1 cellular context compared by ENCODE assay signal in the genomic region with DNA sequence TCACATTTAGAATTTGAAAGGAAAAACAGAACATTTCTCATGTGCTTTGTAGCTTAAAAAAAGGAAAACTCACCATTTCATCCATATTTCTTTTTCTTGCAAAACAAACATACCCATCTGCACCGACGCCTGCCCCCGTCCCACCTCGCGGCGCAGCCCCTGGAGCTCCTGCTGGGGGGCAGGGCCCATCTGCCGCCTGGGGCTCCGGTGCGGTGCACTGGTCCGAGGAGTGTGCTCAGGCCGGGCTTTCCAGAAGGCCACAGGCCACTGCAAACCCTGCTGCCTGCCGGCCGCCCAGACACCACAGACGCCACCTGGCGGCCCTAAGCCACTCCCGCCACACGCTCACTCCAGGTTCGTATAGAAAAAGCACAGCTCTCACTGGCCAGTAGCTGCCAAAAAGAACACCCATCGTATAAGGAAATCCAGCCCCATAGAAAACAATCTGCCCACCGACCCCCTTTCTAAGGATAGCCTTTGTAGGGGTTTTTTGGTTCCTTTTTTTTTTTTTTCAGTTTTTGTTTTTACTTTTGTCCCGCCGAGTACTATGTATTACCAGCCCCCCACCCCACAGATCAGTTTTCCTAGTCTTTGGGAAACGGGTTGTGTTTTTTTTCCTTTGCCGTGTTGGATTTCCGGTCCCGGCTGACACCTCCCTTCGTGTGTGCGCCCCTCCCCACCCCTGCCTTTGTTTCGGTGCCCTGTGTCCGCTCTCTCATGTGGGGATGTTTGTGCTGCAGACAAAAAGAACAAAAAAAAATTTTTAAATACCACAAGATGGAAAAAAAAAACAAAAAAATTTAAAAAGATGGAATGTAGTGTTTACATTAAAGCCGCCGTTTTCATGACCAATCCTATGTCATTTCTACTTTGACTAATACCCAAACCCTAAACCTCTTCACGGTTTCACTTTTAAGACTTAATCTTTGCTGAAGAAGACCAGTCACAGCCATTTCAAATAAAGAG.
TF ChIP-seq lines count a peak whose summit lies in the region.

No MANE protein-coding gene starts in this region.

TF ChIP-seq in WTC11, 78 proteins besides CTCF, POLR2A, EP300 and RAD21 (continued from another document):
- TF ChIP-seq ATF6 (CRISPR knock-in tag; IDR thresholded peaks at IDR 0.05), result no peak
- TF ChIP-seq, protein P1, sequence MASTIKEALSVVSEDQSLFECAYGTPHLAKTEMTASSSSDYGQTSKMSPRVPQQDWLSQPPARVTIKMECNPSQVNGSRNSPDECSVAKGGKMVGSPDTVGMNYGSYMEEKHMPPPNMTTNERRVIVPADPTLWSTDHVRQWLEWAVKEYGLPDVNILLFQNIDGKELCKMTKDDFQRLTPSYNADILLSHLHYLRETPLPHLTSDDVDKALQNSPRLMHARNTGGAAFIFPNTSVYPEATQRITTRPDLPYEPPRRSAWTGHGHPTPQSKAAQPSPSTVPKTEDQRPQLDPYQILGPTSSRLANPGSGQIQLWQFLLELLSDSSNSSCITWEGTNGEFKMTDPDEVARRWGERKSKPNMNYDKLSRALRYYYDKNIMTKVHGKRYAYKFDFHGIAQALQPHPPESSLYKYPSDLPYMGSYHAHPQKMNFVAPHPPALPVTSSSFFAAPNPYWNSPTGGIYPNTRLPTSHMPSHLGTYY (CRISPR knock-in tag; IDR thresholded peaks at IDR 0.05), result no peak
- no peak for TF ChIP-seq MXD4 (CRISPR knock-in tag; IDR thresholded peaks at IDR 0.05; ENCODE audit: borderline replicate concordance)
- TF ChIP-seq, protein P2, sequence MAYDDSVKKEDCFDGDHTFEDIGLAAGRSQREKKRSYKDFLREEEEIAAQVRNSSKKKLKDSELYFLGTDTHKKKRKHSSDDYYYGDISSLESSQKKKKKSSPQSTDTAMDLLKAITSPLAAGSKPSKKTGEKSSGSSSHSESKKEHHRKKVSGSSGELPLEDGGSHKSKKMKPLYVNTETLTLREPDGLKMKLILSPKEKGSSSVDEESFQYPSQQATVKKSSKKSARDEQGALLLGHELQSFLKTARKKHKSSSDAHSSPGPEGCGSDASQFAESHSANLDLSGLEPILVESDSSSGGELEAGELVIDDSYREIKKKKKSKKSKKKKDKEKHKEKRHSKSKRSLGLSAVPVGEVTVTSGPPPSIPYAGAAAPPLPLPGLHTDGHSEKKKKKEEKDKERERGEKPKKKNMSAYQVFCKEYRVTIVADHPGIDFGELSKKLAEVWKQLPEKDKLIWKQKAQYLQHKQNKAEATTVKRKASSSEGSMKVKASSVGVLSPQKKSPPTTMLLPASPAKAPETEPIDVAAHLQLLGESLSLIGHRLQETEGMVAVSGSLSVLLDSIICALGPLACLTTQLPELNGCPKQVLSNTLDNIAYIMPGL (CRISPR knock-in tag; IDR thresholded peaks at IDR 0.05), result peak; percentile 50; the same call in 1 of the 2 replicates
- no peak for TF ChIP-seq ZNF416 (CRISPR knock-in tag; IDR thresholded peaks at IDR 0.05)
- TF ChIP-seq, protein P3, sequence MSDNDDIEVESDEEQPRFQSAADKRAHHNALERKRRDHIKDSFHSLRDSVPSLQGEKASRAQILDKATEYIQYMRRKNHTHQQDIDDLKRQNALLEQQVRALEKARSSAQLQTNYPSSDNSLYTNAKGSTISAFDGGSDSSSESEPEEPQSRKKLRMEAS (CRISPR knock-in tag; IDR thresholded peaks at IDR 0.05), result peak; percentile 46; the same call in 1 of the 2 replicates
- peak; percentile 60 for TF ChIP-seq SP1 (CRISPR knock-in tag; conservative IDR thresholded peaks at IDR 0.05)
- TF ChIP-seq ZNF423 (CRISPR knock-in tag; IDR thresholded peaks at IDR 0.05), result peak; percentile 15; the same call in 1 of the 2 replicates
- TF ChIP-seq, protein P4, sequence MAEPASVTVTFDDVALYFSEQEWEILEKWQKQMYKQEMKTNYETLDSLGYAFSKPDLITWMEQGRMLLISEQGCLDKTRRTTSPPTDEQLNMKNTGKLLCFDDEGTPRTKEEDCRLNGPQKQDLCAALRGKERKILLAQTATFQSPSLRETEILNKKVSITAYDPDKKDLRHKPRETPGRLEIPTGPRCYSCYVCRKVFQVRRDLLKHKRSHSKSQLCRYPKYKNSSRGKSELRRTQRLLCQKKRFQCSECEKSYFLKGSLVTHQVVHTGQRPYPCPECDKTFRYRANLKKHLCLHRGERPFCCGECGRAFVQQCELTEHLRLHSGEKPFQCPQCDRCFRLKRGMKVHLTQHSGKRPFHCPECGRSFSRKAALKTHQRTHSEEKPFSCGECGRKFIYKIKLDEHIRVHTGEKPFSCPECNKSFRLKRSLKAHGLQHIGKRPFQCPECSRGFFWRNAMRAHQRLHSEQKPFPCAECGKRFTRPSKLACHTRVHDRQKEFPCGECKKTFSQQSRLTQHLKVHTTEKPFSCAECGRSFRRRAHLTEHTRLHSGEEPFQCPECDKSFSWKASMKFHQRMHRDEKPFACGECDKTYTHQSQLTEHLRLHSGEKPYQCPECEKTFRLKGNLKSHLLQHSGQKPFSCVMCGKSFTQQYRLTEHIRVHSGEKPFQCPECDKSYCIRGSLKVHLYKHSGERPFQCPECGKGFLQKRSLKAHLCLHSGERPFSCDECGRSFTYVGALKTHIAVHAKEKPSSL (CRISPR knock-in tag; conservative IDR thresholded peaks at IDR 0.05), result no peak
- TF ChIP-seq ARID4B (CRISPR knock-in tag; IDR thresholded peaks at IDR 0.05; ENCODE audit: borderline replicate concordance), result peak; percentile 38; the same call in 1 of the 2 replicates
- TF ChIP-seq NFE2L1 (CRISPR knock-in tag; IDR thresholded peaks at IDR 0.05), result 0 out of 2 replicates have a peak, but pooled peaks have one; percentile 19
- TF ChIP-seq CBFB (CRISPR knock-in tag; IDR thresholded peaks at IDR 0.05; ENCODE audit: low read depth), result no peak
TF ChIP-seq in WTC11: peak in this region for 10.
